Comparison of ENCODE assay signal across 8 cellular contexts in the genomic region with DNA sequence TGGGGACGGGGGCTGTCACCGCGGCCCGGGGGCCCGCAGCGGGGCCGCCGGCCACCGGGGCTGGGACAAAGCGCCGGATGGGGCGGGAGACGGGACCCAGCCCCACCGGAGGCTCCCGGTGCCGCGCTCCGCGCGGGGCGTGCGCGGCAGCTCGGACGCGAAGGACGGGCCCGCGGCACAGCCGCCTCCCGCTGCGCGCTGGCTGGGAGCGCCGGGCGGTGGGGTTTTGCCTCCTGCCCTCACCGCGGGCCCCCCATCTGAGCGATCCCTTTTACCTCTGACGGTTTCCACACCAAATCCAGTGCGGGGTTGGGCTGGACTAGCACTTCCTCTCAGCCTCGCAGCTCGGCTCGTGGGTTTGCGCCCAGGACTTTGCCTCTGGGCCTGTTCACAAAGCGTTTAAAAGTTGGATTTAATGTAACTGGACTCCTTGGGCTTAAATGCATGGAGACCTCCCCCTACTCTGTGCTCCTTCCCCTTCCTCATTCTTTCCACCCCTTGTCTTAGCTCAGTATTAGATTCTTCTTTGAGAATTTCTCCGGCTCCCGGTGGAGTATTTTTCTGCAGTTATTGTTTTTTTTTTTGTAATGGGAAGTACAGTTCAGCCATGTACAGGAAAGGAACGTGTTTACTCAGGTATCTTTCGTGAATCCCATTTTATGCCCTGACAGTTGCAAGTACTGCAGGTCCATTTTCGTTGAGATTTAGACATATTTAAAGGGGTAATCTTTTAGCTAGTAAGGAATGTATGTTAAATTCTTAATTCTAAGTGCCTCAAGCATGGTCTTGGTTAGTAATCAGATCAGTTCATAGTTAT. TPM values are rescaled to one million over a fixed set of nuclear protein-coding genes. Genes with fewer than 3 reads are reported as not detected.
A peak's percentile ranks its signal among the peaks of the same experiment; 100 is the strongest.
DNase-seq lines count a peak whose midpoint lies in the region; ATAC-seq and TF ChIP-seq lines count a peak whose summit lies in the region.

No MANE protein-coding gene starts in this region.

- H3K36me3 Mint-ChIP-seq in activated CD8-positive, alpha-beta memory T cell treated with anti-CD3 and anti-CD28 coated beads, Interleukin-2, amount 10 ng/mL, durations not matched to agents 7 days and 5 days, result peaks cover 4% of the 10 kb centered on the region

- TF ChIP-seq POLR2A in esophagus muscularis mucosa (IDR thresholded peaks at IDR 0.05; ENCODE audit: low read depth) (no peak), testis (IDR thresholded peaks at IDR 0.05) (no peak)

- H3K27ac Mint-ChIP-seq in activated CD8-positive, alpha-beta memory T cell treated with anti-CD3 and anti-CD28 coated beads, Interleukin-2, amount 10 ng/mL, durations not matched to agents 7 days and 5 days, result peak overlapping the region; percentile 61

- under 1% methylated on average over 11 of the region's 51 CpGs for WGBS in esophagus muscularis mucosa
- 0 to 1% methylated on average over 22 to 27 of the region's 51 CpGs for whole genome bisulfite sequencing in testis, 2 donors

- H3K36me3 ChIP-seq in esophagus muscularis mucosa (peaks cover 0 to 4% (median 0%) of the 10 kb centered on the region in 4 donors), mucosa of stomach (ENCODE audit: control insufficient read depth, insufficient read depth, low read length) (no peaks in the 10 kb centered on the region), testis (ENCODE audit: low read depth, missing control alignments) (no peaks in the 10 kb centered on the region)

- DNase-seq in AML-193 (lab: John Stamatoyannopoulos, UW), result peak; percentile 28 to 54
- DNase-seq in NCI-H526 (lab: John Stamatoyannopoulos, UW), result peak; percentile 35 to 69
- DNase-seq in activated CD8-positive, alpha-beta memory T cell treated with anti-CD3 and anti-CD28 coated beads, Interleukin-2, amount 10 ng/mL, durations not matched to agents 7 days and 5 days, result peak; percentile 56
- DNase-seq in esophagus muscularis mucosa (ENCODE audit: extremely low spot score), result no peak
- peak; percentile 72 for DNase-seq in testis

- H3K4me1 Mint-ChIP-seq in activated CD8-positive, alpha-beta memory T cell treated with anti-CD3 and anti-CD28 coated beads, Interleukin-2, amount 10 ng/mL, durations not matched to agents 7 days and 5 days, result peaks cover 17% of the 10 kb centered on the region

- H3K27me3 Mint-ChIP-seq in activated CD8-positive, alpha-beta memory T cell treated with anti-CD3 and anti-CD28 coated beads, Interleukin-2, amount 10 ng/mL, durations not matched to agents 7 days and 5 days, result peaks cover 47% of the 10 kb centered on the region

- H3K27me3 ChIP-seq in esophagus muscularis mucosa (no peaks in the 10 kb centered on the region), mucosa of stomach (ENCODE audit: control insufficient read depth, insufficient read depth, low read length) (no peaks in the 10 kb centered on the region), testis (no peaks in the 10 kb centered on the region)

- CTCF ChIA-PET in activated CD8-positive, alpha-beta memory T cell treated with anti-CD3 and anti-CD28 coated beads, Interleukin-2, amount 10 ng/mL, durations not matched to agents 7 days and 5 days (lab: Charles Lee), result interaction anchor here (0.9 to 2.6 kb wide), 9 partner anchors 10 to 494 kb away, joined by 3 to 17 read pairs (median 4); no protein-coding TSS in a partner anchor

- ATAC-seq in GM18861 (IDR thresholded peaks at IDR 0.05; ENCODE audit: unreplicated experiment) (peak; percentile 32), HG03095 (IDR thresholded peaks at IDR 0.05; ENCODE audit: unreplicated experiment) (peak; percentile 37)
- peak; percentile 62 for ATAC-seq in activated CD8-positive, alpha-beta memory T cell treated with anti-CD3 and anti-CD28 coated beads, Interleukin-2, amount 10 ng/mL, durations not matched to agents 7 days and 5 days

- H3K9me3 ChIP-seq in esophagus muscularis mucosa (no peaks in the 10 kb centered on the region), mucosa of stomach (ENCODE audit: control insufficient read depth, low read length) (no peaks in the 10 kb centered on the region), testis (no peaks in the 10 kb centered on the region)

- H3K9me3 Mint-ChIP-seq in activated CD8-positive, alpha-beta memory T cell treated with anti-CD3 and anti-CD28 coated beads, Interleukin-2, amount 10 ng/mL, durations not matched to agents 7 days and 5 days (ENCODE audit: low read depth), result no peaks in the 10 kb centered on the region

- peaks cover 30 to 49% (median 41%) of the 10 kb centered on the region in 4 donors for H3K4me1 ChIP-seq in esophagus muscularis mucosa
- peaks cover 17% of the 10 kb centered on the region for H3K4me1 ChIP-seq in mucosa of stomach (ENCODE audit: control insufficient read depth, insufficient read depth, low read length)
- H3K4me1 ChIP-seq in testis, result peaks cover 13% of the 10 kb centered on the region

- H3K4me3 Mint-ChIP-seq in activated CD8-positive, alpha-beta memory T cell treated with anti-CD3 and anti-CD28 coated beads, Interleukin-2, amount 10 ng/mL, durations not matched to agents 7 days and 5 days, result peak overlapping the region; percentile 78

- peak overlapping the region; percentile 80 to 98 (median 92) for H3K4me3 ChIP-seq in esophagus muscularis mucosa
- H3K4me3 ChIP-seq in mucosa of stomach (ENCODE audit: low read length), result peak overlapping the region; percentile 64
- H3K4me3 ChIP-seq in testis, result peak overlapping the region; percentile 82 to 83

- H3K9ac ChIP-seq in mucosa of stomach (ENCODE audit: low read length), result peak overlapping the region; percentile 96

- TF ChIP-seq CTCF in esophagus muscularis mucosa (IDR thresholded peaks at IDR 0.05) (no peak), testis (IDR thresholded peaks at IDR 0.05) (no peak)

- H3K27ac ChIP-seq in esophagus muscularis mucosa (replicated peaks in 1 of 4), result peak overlapping the region; percentile 94 to 99 (median 98)
- H3K27ac ChIP-seq in testis, result peak overlapping the region; percentile 96 to 100

- TF ChIP-seq EP300 in esophagus muscularis mucosa (IDR thresholded peaks at IDR 0.05), result no peak

- intact Hi-C loops in esophagus muscularis mucosa (cut with DNase I) (no loop called here), testis (cut with DNase I; ENCODE audit: low total_unique reads) (no loop called here)

RNA-seq across cellular contexts. Expression of a gene that starts 0.7 kb away (rescaled TPM):
- total RNA-seq in activated CD8-positive, alpha-beta memory T cell treated with anti-CD3 and anti-CD28 coated beads, Interleukin-2, amount 10 ng/mL, durations not matched to agents 7 days and 5 days, result 1 to 10 TPM; 2.1 to 2.8 TPM
- total RNA-seq in esophagus muscularis mucosa (10 to 100 TPM; 19.7 to 26.6 (median 23.1) TPM), testis (10 to 100 TPM; 18.7 to 20.6 TPM)
- 8.7 TPM for polyA plus RNA-seq in testis (ENCODE audit: insufficient read depth, low read depth, low replicate concordance)

Comparison
In these comparisons a context has a peak if more than half of its experiments do, and no peak if none do; other contexts are left out.
1. RNA of a gene that starts 0.7 kb away (total RNA-seq): 19.7 to 26.6 TPM in esophagus muscularis mucosa and 18.7 to 20.6 TPM in testis; 2.1 to 2.8 TPM in activated CD8-positive, alpha-beta memory T cell treated with anti-CD3 and anti-CD28 coated beads, Interleukin-2, amount 10 ng/mL, durations not matched to agents 7 days and 5 days; every median in the first group is over 4 times any median in the second.
2. Peak in every context shown above with its lines, with median percentiles within 50 percentile points of each other: ATAC-seq and H3K4me3 ChIP-seq.